1 cellular context compared by ENCODE assay signal in the genomic region with DNA sequence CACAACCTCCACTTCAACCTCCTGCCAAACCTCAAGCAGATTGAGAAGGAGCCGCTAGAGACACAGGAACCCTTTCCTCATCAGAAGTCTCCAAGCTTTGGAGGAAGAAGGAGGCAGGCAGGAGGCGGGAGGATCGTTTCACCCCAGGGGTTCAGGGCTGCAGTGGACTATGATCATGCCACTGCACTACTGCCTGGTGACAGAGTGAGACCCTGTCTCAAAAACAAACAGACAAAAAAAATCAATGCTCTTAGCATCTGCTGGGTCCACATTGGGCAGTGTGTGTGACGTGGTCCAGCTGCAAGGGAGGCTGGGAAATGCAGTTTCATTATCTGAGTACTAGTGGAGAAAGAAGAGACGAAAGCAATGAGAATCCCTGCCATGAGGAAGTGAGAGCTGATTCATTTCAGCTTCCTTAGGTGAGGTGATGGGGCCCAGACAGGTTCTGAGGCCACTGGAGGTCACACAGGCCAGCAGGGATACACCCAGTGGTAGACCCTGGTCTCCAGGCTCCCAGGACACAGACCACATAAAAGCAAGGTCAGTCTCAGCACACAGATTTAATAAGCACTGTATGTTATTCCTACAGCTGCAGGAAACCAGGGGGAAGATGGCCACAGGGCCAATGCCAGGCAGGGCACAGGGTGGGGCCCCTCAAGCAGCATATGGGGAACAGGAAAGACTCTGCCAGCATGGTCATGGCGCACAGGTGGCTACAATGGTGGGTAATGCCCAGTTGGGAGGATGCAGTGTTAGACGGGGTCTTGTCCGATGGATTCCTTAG.
TF ChIP-seq lines count a peak whose summit lies in the region.

No MANE protein-coding gene starts in this region.

TF ChIP-seq in HepG2, 621 proteins besides CTCF, POLR2A, EP300 and RAD21 (continued from another document and continues in another):
- TF ChIP-seq MAF1 (CRISPR knock-in tag; IDR thresholded peaks at IDR 0.05; ENCODE audit: borderline replicate concordance) (no peak), ZNF333 (CRISPR knock-in tag; IDR thresholded peaks at IDR 0.05; ENCODE audit: borderline replicate concordance) (no peak), ZBTB7A (CRISPR knock-in tag; IDR thresholded peaks at IDR 0.05) (peak; percentile 98), HOXD1 (CRISPR knock-in tag; IDR thresholded peaks at IDR 0.05) (0 out of 2 replicates have a peak, but pooled peaks have one; percentile 30), KDM5B (CRISPR knock-in tag; IDR thresholded peaks at IDR 0.05; ENCODE audit: borderline replicate concordance) (peak; percentile 69), ZNF567 (CRISPR knock-in tag; IDR thresholded peaks at IDR 0.05; ENCODE audit: borderline replicate concordance) (peak; percentile 91; the same call in 1 of the 2 replicates), AKAP8 (CRISPR knock-in tag; IDR thresholded peaks at IDR 0.05) (no peak; the same call in 1 of the 2 replicates), CBX5 (CRISPR knock-in tag; IDR thresholded peaks at IDR 0.05; ENCODE audit: borderline replicate concordance) (no peak), REXO4 (CRISPR knock-in tag; IDR thresholded peaks at IDR 0.05; ENCODE audit: borderline replicate concordance) (no peak), SIN3B (IDR thresholded peaks at IDR 0.05; ENCODE audit: low read length) (no peak), XRCC5 (optimal IDR thresholded peaks at IDR 0.05; ENCODE audit: low read length) (no peak), ZSCAN20 (CRISPR knock-in tag; IDR thresholded peaks at IDR 0.05; ENCODE audit: borderline replicate concordance) (0 out of 2 replicates have a peak, but pooled peaks have one; percentile 26), CBX1 (IDR thresholded peaks at IDR 0.05; ENCODE audit: low read depth) (peak; percentile 80), ZFP1 (CRISPR knock-in tag; IDR thresholded peaks at IDR 0.05) (no peak), ZNF326 (CRISPR knock-in tag; IDR thresholded peaks at IDR 0.05; ENCODE audit: borderline replicate concordance) (peak; percentile 34; the same call in 1 of the 2 replicates), POGZ (CRISPR knock-in tag; IDR thresholded peaks at IDR 0.05) (peak; percentile 31; the same call in 1 of the 2 replicates), ZNF674 (CRISPR knock-in tag; IDR thresholded peaks at IDR 0.05; ENCODE audit: low read depth) (no peak), HMGA1 (CRISPR knock-in tag; conservative IDR thresholded peaks at IDR 0.05) (no peak), PRMT3 (CRISPR knock-in tag; IDR thresholded peaks at IDR 0.05; ENCODE audit: borderline replicate concordance, low read depth) (no peak), HDAC6 (IDR thresholded peaks at IDR 0.05; ENCODE audit: low read depth, low read length) (no peak), PHF20 (CRISPR knock-in tag; IDR thresholded peaks at IDR 0.05) (peak; percentile 34; the same call in 1 of the 2 replicates), NR2F6 (IDR thresholded peaks at IDR 0.05) (peak; percentile 47; the same call in 1 of the 2 replicates), NR2F6 (CRISPR knock-in tag; IDR thresholded peaks at IDR 0.05) (peak; percentile 35; the same call in 1 of the 2 replicates), ZNF30 (CRISPR knock-in tag; IDR thresholded peaks at IDR 0.05) (peak; percentile 32; the same call in 1 of the 2 replicates), PHF5A (CRISPR knock-in tag; IDR thresholded peaks at IDR 0.05; ENCODE audit: low read depth, unreplicated experiment) (no peak), ZMAT3 (CRISPR knock-in tag; conservative IDR thresholded peaks at IDR 0.05) (no peak), FOXK1 (CRISPR knock-in tag; IDR thresholded peaks at IDR 0.05; ENCODE audit: borderline replicate concordance, low read depth) (peak; percentile 67; the same call in 1 of the 2 replicates), ZNF550 (CRISPR knock-in tag; IDR thresholded peaks at IDR 0.05; ENCODE audit: borderline replicate concordance) (0 out of 2 replicates have a peak, but pooled peaks have one; percentile 21), RELA (CRISPR knock-in tag; IDR thresholded peaks at IDR 0.05) (no peak), ZNF614 (CRISPR knock-in tag; IDR thresholded peaks at IDR 0.05; ENCODE audit: borderline replicate concordance) (no peak), ZBTB8A (CRISPR knock-in tag; IDR thresholded peaks at IDR 0.05; ENCODE audit: borderline replicate concordance, low read depth) (no peak), SNAPC2 (CRISPR knock-in tag; IDR thresholded peaks at IDR 0.05) (no peak), ZNF343 (CRISPR knock-in tag; IDR thresholded peaks at IDR 0.05) (0 out of 2 replicates have a peak, but pooled peaks have one; percentile 75), GLI4 (CRISPR knock-in tag; IDR thresholded peaks at IDR 0.05; ENCODE audit: borderline replicate concordance) (peak; percentile 19; the same call in 1 of the 2 replicates), ZNF747 (CRISPR knock-in tag; IDR thresholded peaks at IDR 0.05; ENCODE audit: borderline replicate concordance) (no peak), ZNF761 (CRISPR knock-in tag; conservative IDR thresholded peaks at IDR 0.05) (peak; percentile 67; the same call in 1 of the 2 replicates)
- TF ChIP-seq, protein P1, sequence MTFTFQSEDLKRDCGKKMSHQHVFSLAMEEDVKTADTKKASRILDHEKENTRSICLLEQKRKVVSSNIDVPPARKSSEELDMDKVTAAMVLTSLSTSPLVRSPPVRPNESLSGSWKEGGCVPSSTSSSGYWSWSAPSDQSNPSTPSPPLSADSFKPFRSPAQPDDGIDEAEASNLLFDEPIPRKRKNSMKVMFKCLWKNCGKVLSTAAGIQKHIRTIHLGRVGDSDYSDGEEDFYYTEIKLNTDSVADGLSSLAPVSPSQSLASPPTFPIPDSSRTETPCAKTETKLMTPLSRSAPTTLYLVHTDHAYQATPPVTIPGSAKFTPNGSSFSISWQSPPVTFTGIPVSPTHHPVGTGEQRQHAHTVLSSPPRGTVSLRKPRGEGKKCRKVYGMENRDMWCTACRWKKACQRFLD (CRISPR knock-in tag; IDR thresholded peaks at IDR 0.05; ENCODE audit: borderline replicate concordance): no peak
- TF ChIP-seq, protein P2, sequence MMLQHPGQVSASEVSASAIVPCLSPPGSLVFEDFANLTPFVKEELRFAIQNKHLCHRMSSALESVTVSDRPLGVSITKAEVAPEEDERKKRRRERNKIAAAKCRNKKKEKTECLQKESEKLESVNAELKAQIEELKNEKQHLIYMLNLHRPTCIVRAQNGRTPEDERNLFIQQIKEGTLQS (CRISPR knock-in tag; IDR thresholded peaks at IDR 0.05): peak; percentile 5; the same call in 1 of the 2 replicates
- TF ChIP-seq, protein P3, sequence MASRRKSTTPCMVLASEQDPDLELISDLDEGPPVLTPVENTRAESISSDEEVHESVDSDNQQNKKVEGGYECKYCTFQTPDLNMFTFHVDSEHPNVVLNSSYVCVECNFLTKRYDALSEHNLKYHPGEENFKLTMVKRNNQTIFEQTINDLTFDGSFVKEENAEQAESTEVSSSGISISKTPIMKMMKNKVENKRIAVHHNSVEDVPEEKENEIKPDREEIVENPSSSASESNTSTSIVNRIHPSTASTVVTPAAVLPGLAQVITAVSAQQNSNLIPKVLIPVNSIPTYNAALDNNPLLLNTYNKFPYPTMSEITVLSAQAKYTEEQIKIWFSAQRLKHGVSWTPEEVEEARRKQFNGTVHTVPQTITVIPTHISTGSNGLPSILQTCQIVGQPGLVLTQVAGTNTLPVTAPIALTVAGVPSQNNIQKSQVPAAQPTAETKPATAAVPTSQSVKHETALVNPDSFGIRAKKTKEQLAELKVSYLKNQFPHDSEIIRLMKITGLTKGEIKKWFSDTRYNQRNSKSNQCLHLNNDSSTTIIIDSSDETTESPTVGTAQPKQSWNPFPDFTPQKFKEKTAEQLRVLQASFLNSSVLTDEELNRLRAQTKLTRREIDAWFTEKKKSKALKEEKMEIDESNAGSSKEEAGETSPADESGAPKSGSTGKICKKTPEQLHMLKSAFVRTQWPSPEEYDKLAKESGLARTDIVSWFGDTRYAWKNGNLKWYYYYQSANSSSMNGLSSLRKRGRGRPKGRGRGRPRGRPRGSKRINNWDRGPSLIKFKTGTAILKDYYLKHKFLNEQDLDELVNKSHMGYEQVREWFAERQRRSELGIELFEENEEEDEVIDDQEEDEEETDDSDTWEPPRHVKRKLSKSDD (CRISPR knock-in tag; IDR thresholded peaks at IDR 0.05; ENCODE audit: low read depth): peak; percentile 69; the same call in 1 of the 2 replicates
- TF ChIP-seq, protein P4, sequence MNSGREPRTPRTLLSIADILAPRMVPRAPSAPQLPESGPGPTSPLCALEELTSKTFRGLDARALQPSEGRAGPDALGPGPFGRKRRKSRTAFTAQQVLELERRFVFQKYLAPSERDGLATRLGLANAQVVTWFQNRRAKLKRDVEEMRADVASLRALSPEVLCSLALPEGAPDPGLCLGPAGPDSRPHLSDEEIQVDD (CRISPR knock-in tag; IDR thresholded peaks at IDR 0.05; ENCODE audit: borderline replicate concordance): no peak; the same call in 1 of the 2 replicates
- TF ChIP-seq, protein P5, sequence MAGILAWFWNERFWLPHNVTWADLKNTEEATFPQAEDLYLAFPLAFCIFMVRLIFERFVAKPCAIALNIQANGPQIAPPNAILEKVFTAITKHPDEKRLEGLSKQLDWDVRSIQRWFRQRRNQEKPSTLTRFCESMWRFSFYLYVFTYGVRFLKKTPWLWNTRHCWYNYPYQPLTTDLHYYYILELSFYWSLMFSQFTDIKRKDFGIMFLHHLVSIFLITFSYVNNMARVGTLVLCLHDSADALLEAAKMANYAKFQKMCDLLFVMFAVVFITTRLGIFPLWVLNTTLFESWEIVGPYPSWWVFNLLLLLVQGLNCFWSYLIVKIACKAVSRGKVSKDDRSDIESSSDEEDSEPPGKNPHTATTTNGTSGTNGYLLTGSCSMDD (CRISPR knock-in tag; IDR thresholded peaks at IDR 0.05): no peak
- TF ChIP-seq, protein P6, sequence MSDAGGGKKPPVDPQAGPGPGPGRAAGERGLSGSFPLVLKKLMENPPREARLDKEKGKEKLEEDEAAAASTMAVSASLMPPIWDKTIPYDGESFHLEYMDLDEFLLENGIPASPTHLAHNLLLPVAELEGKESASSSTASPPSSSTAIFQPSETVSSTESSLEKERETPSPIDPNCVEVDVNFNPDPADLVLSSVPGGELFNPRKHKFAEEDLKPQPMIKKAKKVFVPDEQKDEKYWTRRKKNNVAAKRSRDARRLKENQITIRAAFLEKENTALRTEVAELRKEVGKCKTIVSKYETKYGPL (CRISPR knock-in tag; IDR thresholded peaks at IDR 0.05): no peak
- TF ChIP-seq, protein P7, sequence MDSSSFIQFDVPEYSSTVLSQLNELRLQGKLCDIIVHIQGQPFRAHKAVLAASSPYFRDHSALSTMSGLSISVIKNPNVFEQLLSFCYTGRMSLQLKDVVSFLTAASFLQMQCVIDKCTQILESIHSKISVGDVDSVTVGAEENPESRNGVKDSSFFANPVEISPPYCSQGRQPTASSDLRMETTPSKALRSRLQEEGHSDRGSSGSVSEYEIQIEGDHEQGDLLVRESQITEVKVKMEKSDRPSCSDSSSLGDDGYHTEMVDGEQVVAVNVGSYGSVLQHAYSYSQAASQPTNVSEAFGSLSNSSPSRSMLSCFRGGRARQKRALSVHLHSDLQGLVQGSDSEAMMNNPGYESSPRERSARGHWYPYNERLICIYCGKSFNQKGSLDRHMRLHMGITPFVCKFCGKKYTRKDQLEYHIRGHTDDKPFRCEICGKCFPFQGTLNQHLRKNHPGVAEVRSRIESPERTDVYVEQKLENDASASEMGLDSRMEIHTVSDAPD (CRISPR knock-in tag; IDR thresholded peaks at IDR 0.05): peak; percentile 65
- TF ChIP-seq, protein P8, sequence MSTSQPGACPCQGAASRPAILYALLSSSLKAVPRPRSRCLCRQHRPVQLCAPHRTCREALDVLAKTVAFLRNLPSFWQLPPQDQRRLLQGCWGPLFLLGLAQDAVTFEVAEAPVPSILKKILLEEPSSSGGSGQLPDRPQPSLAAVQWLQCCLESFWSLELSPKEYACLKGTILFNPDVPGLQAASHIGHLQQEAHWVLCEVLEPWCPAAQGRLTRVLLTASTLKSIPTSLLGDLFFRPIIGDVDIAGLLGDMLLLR (CRISPR knock-in tag; IDR thresholded peaks at IDR 0.05): no peak
- TF ChIP-seq, protein P9, sequence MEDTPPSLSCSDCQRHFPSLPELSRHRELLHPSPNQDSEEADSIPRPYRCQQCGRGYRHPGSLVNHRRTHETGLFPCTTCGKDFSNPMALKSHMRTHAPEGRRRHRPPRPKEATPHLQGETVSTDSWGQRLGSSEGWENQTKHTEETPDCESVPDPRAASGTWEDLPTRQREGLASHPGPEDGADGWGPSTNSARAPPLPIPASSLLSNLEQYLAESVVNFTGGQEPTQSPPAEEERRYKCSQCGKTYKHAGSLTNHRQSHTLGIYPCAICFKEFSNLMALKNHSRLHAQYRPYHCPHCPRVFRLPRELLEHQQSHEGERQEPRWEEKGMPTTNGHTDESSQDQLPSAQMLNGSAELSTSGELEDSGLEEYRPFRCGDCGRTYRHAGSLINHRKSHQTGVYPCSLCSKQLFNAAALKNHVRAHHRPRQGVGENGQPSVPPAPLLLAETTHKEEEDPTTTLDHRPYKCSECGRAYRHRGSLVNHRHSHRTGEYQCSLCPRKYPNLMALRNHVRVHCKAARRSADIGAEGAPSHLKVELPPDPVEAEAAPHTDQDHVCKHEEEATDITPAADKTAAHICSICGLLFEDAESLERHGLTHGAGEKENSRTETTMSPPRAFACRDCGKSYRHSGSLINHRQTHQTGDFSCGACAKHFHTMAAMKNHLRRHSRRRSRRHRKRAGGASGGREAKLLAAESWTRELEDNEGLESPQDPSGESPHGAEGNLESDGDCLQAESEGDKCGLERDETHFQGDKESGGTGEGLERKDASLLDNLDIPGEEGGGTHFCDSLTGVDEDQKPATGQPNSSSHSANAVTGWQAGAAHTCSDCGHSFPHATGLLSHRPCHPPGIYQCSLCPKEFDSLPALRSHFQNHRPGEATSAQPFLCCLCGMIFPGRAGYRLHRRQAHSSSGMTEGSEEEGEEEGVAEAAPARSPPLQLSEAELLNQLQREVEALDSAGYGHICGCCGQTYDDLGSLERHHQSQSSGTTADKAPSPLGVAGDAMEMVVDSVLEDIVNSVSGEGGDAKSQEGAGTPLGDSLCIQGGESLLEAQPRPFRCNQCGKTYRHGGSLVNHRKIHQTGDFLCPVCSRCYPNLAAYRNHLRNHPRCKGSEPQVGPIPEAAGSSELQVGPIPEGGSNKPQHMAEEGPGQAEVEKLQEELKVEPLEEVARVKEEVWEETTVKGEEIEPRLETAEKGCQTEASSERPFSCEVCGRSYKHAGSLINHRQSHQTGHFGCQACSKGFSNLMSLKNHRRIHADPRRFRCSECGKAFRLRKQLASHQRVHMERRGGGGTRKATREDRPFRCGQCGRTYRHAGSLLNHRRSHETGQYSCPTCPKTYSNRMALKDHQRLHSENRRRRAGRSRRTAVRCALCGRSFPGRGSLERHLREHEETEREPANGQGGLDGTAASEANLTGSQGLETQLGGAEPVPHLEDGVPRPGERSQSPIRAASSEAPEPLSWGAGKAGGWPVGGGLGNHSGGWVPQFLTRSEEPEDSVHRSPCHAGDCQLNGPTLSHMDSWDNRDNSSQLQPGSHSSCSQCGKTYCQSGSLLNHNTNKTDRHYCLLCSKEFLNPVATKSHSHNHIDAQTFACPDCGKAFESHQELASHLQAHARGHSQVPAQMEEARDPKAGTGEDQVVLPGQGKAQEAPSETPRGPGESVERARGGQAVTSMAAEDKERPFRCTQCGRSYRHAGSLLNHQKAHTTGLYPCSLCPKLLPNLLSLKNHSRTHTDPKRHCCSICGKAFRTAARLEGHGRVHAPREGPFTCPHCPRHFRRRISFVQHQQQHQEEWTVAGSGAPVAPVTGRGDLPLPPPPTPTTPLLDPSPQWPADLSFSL (CRISPR knock-in tag; IDR thresholded peaks at IDR 0.05): no peak
